Comparison of ENCODE assay signal across 1 cellular context in the genomic region with DNA sequence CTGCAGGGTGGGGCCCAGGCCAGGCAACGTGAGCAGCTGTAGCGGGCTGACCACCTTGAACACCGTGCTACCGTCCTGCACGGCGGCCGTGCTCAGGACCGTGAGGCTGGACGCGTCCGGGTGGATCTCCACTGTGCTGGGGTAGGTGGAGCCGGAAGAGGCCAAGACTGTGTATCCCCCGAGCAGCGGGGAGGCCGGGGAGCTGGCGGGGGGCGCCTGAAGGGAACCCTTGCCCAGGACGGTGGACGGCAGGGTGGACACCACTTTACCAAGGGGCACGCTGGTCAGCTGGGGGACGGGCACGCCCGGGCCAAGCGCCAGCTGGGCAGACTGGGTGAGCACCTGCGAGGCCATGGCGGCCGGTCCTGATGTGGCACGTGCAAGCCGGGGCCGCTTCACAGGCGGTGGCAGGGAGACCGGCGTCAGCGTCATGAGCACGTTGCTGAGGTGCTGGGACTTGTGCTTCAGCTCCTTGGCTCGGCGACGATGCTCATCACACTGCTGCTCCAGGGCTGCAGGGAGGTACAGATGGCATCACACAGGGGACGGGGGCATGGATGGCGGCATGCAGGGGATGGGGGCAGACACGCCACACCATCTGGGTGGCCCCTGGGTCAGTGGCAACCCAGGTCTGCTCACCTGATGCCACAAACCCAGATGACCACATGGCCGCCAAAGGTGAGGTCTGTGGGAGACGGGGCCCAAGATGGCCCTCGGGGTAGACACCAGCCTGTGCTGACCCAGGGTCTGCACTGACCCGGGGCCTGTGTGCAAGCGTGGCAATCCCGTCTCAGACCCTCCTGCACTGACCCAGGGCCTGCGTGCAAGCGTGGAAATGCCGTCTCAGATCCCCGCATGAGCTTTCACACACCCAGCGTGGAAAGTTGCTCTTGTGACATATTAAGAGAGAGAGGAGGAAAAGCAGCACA.
TF ChIP-seq lines count a peak whose summit lies in the region.

No MANE protein-coding gene starts in this region.

TF ChIP-seq in HepG2, 621 proteins besides CTCF, POLR2A, EP300 and RAD21:
- TF ChIP-seq TCF12 (IDR thresholded peaks at IDR 0.05) (no peak), TCF12 (CRISPR knock-in tag; IDR thresholded peaks at IDR 0.05) (no peak), AGO2 (optimal IDR thresholded peaks at IDR 0.05; ENCODE audit: low read depth, low read length) (peak; percentile 66), ZNF761 (CRISPR knock-in tag; conservative IDR thresholded peaks at IDR 0.05) (no peak), NKX3-1 (CRISPR knock-in tag; IDR thresholded peaks at IDR 0.05) (no peak)
- TF ChIP-seq, protein P1, sequence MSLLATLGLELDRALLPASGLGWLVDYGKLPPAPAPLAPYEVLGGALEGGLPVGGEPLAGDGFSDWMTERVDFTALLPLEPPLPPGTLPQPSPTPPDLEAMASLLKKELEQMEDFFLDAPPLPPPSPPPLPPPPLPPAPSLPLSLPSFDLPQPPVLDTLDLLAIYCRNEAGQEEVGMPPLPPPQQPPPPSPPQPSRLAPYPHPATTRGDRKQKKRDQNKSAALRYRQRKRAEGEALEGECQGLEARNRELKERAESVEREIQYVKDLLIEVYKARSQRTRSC (CRISPR knock-in tag; IDR thresholded peaks at IDR 0.05; ENCODE audit: low read depth), result no peak
